ENCODE assay signal across 9 cellular contexts in the genomic region with DNA sequence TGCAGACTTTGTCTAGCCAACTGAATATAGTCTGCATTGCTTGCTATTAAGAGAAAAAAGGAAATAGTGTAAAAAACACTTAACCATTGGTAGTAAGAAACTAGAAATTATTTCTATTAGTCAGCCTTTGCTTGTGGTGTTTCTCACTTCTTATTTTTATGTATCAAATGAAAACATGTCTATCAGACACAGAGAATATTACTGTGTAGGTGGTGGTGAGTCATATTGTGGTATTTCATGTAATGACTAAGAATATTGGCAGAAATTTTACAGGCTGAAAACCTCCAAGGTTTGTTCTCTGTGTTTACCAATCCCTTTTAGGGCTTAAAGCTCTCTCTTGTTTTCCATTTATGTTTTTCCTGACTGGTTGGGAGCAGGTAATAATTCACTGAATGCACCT.
DNase-seq lines count a peak whose midpoint lies in the region; ATAC-seq, FAIRE-seq and TF ChIP-seq lines count a peak whose summit lies in the region.
"Had no signal": no experiment of that assay in that cellular context is flagged by ENCODE, and none has a peak within 500 bp of the region (broad histone marks: within the 10 kb centered on the region; RNA-seq: fewer than 3 reads in every experiment).

No MANE protein-coding gene starts in this region.

- H3K36me3 ChIP-seq in stomach smooth muscle (ENCODE audit: control insufficient read depth in 2 of 2, insufficient read depth in 2 of 2, low read length in 2 of 2) = no peaks in the 10 kb centered on the region

- ATAC-seq in activated naive CD4-positive, alpha-beta T cell treated with anti-CD3 and anti-CD28 coated beads, Interleukin-2, amount 50 U/mL, for 72 hours = peak; percentile 73 to 91
- peak; percentile 85 for ATAC-seq in HG02981 (IDR thresholded peaks at IDR 0.05; ENCODE audit: unreplicated experiment)

- no peaks in the 10 kb centered on the region for H3K36me3 Mint-ChIP-seq in activated naive CD4-positive, alpha-beta T cell treated with anti-CD3 and anti-CD28 coated beads, Interleukin-2, amount 50 U/mL, for 72 hours
- peaks cover 7% of the 10 kb centered on the region for H3K36me3 Mint-ChIP-seq in activated naive CD4-positive, alpha-beta T cell treated with anti-CD3 and anti-CD28 coated beads for 36 hours (ENCODE audit: low read depth)

- no peaks in the 10 kb centered on the region for H3K27me3 Mint-ChIP-seq in activated naive CD4-positive, alpha-beta T cell treated with anti-CD3 and anti-CD28 coated beads for 36 hours (ENCODE audit: low read depth)

- CTCF ChIA-PET in activated naive CD4-positive, alpha-beta T cell treated with anti-CD3 and anti-CD28 coated beads for 36 hours (lab: Charles Lee) = no interaction called here

- no peak overlapping the region for H3K4me3 ChIP-seq in fibroblast of mammary gland (ENCODE audit: control insufficient read depth, low read depth, low read length)
- H3K4me3 ChIP-seq in stomach smooth muscle (ENCODE audit: low read length in 2 of 2) = no peak overlapping the region

- no peak for TF ChIP-seq CTCF in fibroblast of mammary gland (conservative IDR thresholded peaks at IDR 0.05; ENCODE audit: control insufficient read depth, insufficient read depth, low read depth, low read length)

- H3K4me1 ChIP-seq in stomach smooth muscle (ENCODE audit: control insufficient read depth, insufficient read depth, low read length) = peaks cover 10% of the 10 kb centered on the region

- H3K4me1 Mint-ChIP-seq in activated naive CD4-positive, alpha-beta T cell treated with anti-CD3 and anti-CD28 coated beads for 36 hours (ENCODE audit: low read depth) = peaks cover 19% of the 10 kb centered on the region

- no peaks in the 10 kb centered on the region for H3K27me3 ChIP-seq in stomach smooth muscle (ENCODE audit: control insufficient read depth in 1 of 2, insufficient read depth in 2 of 2, low read length in 2 of 2)

- H3K9me3 ChIP-seq in stomach smooth muscle (ENCODE audit: control insufficient read depth in 2 of 2, low read length in 2 of 2) = no peaks in the 10 kb centered on the region

- H3K9me3 Mint-ChIP-seq in activated naive CD4-positive, alpha-beta T cell treated with anti-CD3 and anti-CD28 coated beads, Interleukin-2, amount 50 U/mL, for 72 hours = peaks cover 0 to 3% of the 10 kb centered on the region in 2 donors
- no peaks in the 10 kb centered on the region for H3K9me3 Mint-ChIP-seq in activated naive CD4-positive, alpha-beta T cell treated with anti-CD3 and anti-CD28 coated beads for 36 hours

- H3K9ac ChIP-seq in stomach smooth muscle (ENCODE audit: low read length in 2 of 2) = no peak overlapping the region

- peak overlapping the region in 1 of 2 donors; percentile 26 for H3K27ac Mint-ChIP-seq in activated naive CD4-positive, alpha-beta T cell treated with anti-CD3 and anti-CD28 coated beads, Interleukin-2, amount 50 U/mL, for 72 hours
- no peak overlapping the region for H3K27ac Mint-ChIP-seq in activated naive CD4-positive, alpha-beta T cell treated with anti-CD3 and anti-CD28 coated beads for 36 hours

- no peak for DNase-seq in activated naive CD4-positive, alpha-beta T cell treated with anti-CD3 and anti-CD28 coated beads, Interleukin-2, amount 50 U/mL, for 72 hours (ENCODE audit: low spot score in 2 of 2)
- no peak for DNase-seq in activated naive CD4-positive, alpha-beta T cell treated with anti-CD3 and anti-CD28 coated beads for 36 hours
- DNase-seq in RCC 7860 (ENCODE audit: low spot score) = peak; percentile 70
- peak; percentile 94 for DNase-seq in fibroblast of mammary gland (ENCODE audit: low read depth)
- no peak for DNase-seq in SHP77 treated with DMSO at 0.1 percent for 48 hours (lab: John Stamatoyannopoulos, UW)
- DNase-seq in activated naive CD4-positive, alpha-beta T cell (lab: John Stamatoyannopoulos, UW) = no peak

- H3K4me3 Mint-ChIP-seq in activated naive CD4-positive, alpha-beta T cell treated with anti-CD3 and anti-CD28 coated beads for 36 hours = no peak overlapping the region

- H3K27ac ChIP-seq in stomach smooth muscle (ENCODE audit: low read length) = peak overlapping the region; percentile 25

- peak; percentile 90 for FAIRE-seq in RCC 7860 (lab: Jason Lieb, UNC)
- FAIRE-seq: endometrium had no signal

- intact Hi-C loops in activated naive CD4-positive, alpha-beta T cell treated with anti-CD3 and anti-CD28 coated beads for 36 hours (cut with micrococcal nuclease) = loop anchor here (1.0 to 5.0 kb wide), 2 partner anchors 47 to 87 kb away; a partner anchor contains a TSS

Comparison
In these comparisons a context has a peak if more than half of its experiments do, and no peak if none do; other contexts are left out.
1. DNase-seq: peak in RCC 7860 (single experiment) and fibroblast of mammary gland (single experiment); none in activated naive CD4-positive, alpha-beta T cell treated with anti-CD3 and anti-CD28 coated beads, Interleukin-2, amount 50 U/mL, for 72 hours (0 of 2), activated naive CD4-positive, alpha-beta T cell treated with anti-CD3 and anti-CD28 coated beads for 36 hours (single experiment), SHP77 treated with DMSO at 0.1 percent for 48 hours (single experiment) and activated naive CD4-positive, alpha-beta T cell (0 of 4).